Comparison of ENCODE assay signal across 8 cellular contexts in the genomic region with DNA sequence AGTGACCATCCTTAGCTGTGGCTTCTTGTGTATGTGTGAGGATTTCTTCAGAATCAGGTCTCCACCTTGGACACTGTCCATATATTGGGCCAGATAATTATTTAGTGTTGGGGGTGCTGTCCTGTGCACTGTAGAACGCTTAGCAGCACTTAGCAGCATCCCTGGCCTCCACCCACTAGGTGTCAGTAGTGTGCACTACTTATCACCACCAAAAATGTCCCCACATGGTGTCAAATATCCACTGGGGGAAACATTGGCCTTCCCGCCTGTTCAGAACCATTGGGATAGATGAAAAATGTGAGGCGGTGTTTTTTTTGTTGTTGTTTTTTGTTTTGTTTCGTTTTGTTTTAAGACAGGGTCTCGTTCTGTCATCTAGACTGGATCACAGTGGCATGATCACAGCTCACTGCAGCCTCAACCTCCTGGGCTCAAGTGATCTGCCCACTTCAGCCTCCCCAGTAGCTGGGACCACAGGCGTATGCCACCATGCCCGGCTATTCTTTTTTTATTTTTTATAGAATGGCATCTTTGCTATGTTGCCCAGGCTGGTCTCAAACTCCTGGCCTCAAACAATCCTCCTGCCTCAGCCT.
DNase-seq lines count a peak whose midpoint lies in the region; ATAC-seq and TF ChIP-seq lines count a peak whose summit lies in the region.

No MANE protein-coding gene starts in this region.

- ATAC-seq in DND-41 (ENCODE audit: insufficient read depth, low read depth) (peak; percentile 81), HG03565 (IDR thresholded peaks at IDR 0.05; ENCODE audit: unreplicated experiment) (peak; percentile 78), mucosa of descending colon (peak; percentile 59)

- H3K4me3 ChIP-seq in DND-41 (ENCODE audit: low read depth in 1 of 2, low read length in 2 of 2), result no peak overlapping the region
- H3K4me3 ChIP-seq in mucosa of descending colon, result no peak overlapping the region

- TF ChIP-seq CTCF in DND-41 (IDR thresholded peaks at IDR 0.05; ENCODE audit: borderline replicate concordance, extremely low read depth, low read length, poor library complexity, severe bottlenecking) (peak; percentile 75), GM20000 (IDR thresholded peaks at IDR 0.05; ENCODE audit: extremely low read depth, missing control alignments) (peak; percentile 49), mucosa of descending colon (IDR thresholded peaks at IDR 0.05) (no peak)

- H3K4me1 ChIP-seq in DND-41 (ENCODE audit: insufficient read depth, low read length), result no peaks in the 10 kb centered on the region
- H3K4me1 ChIP-seq in mucosa of descending colon (ENCODE audit: low read depth), result no peaks in the 10 kb centered on the region

- H2AFZ ChIP-seq in DND-41 (ENCODE audit: low read depth, low read length), result no peak overlapping the region

- H3K27ac ChIP-seq in DND-41 (ENCODE audit: low read length), result no peak overlapping the region

- no peaks in the 10 kb centered on the region for H3K79me2 ChIP-seq in DND-41 (ENCODE audit: insufficient read depth, low read length)

- H3K36me3 ChIP-seq in DND-41 (ENCODE audit: insufficient read depth, low read length), result no peaks in the 10 kb centered on the region
- no peaks in the 10 kb centered on the region for H3K36me3 ChIP-seq in mucosa of descending colon (ENCODE audit: low read depth)

- DNase-seq in DND-41, result peak; percentile 45
- no peak for DNase-seq in GM20000 (ENCODE audit: low spot score)
- peak; percentile 48 to 58 for DNase-seq in activated CD4-positive, alpha-beta T cell treated with anti-CD3 and anti-CD28 coated beads, Interleukin-2, amount 50 U/mL, for 48 hours
- DNase-seq in mucosa of descending colon, result peak in 1 of 3 donors; percentile 22
- no peak for DNase-seq in NCI-H2107 treated with DMSO at 0.1 percent for 48 hours (lab: John Stamatoyannopoulos, UW; ENCODE audit: unreplicated experiment)
- no peak for DNase-seq in D341Med (ENCODE audit: low spot score)
- DNase-seq in DMS153 (lab: John Stamatoyannopoulos, UW), result no peak

- intact Hi-C loops in mucosa of descending colon (cut with DNase I, micrococcal nuclease), result no loop called here

- H3K27me3 ChIP-seq in DND-41 (ENCODE audit: insufficient read depth, low read length, poor library complexity), result no peaks in the 10 kb centered on the region

- H3K9me3 ChIP-seq in DND-41 (ENCODE audit: insufficient read depth, low read length, severe bottlenecking) (no peaks in the 10 kb centered on the region), mucosa of descending colon (no peaks in the 10 kb centered on the region)

- no peaks in the 10 kb centered on the region; the same call in 1 of the 2 replicates for H4K20me1 ChIP-seq in DND-41 (ENCODE audit: insufficient read depth, low read length)

- H3K4me2 ChIP-seq in DND-41 (ENCODE audit: insufficient read depth, low read length), result no peak overlapping the region

- H3K9ac ChIP-seq in DND-41 (ENCODE audit: low read depth, low read length), result no peak overlapping the region

Comparison
In these comparisons a context has a peak if more than half of its experiments do, and no peak if none do; other contexts are left out.
1. DNase-seq: peak in DND-41 (single experiment) and activated CD4-positive, alpha-beta T cell treated with anti-CD3 and anti-CD28 coated beads, Interleukin-2, amount 50 U/mL, for 48 hours (2 of 2); none in GM20000 (single experiment), NCI-H2107 treated with DMSO at 0.1 percent for 48 hours (single experiment), D341Med (single experiment) and DMS153 (single experiment).
2. Peak in every context shown above with its lines, with median percentiles within 50 percentile points of each other: ATAC-seq.